ENCODE assay signal across 32 cellular contexts in genomic region chr13:33411312-33411711, GRCh38.
"Had no signal": no experiment of that assay in that cellular context is flagged by ENCODE, and none has a peak within 500 bp of the region (broad histone marks: within the 10 kb centered on the region; RNA-seq: fewer than 3 reads in every experiment).

No MANE protein-coding gene starts in this region.

- H3K9me3 ChIP-seq: colonic mucosa, gastrocnemius medialis, left lung, ovary, psoas muscle, right lobe of liver, stomach, thyroid gland had no signal

- H3K4me1 ChIP-seq: colonic mucosa, gastrocnemius medialis, left lung, psoas muscle, right lobe of liver, thyroid gland had no signal

- DNase-seq: central memory CD4-positive, alpha-beta T cell; colonic mucosa; effector memory CD4-positive, alpha-beta T cell; foreskin fibroblast; gastrocnemius medialis; left cardiac atrium; left lung; mammary epithelial cell; mesendoderm; midbrain; naive thymus-derived CD8-positive, alpha-beta T cell; nephron progenitor cell; occipital lobe; ovary; posterior cingulate gyrus; psoas muscle; retina; right lobe of liver; small intestine; stimulated activated CD4-positive, alpha-beta T cell treated with anti-CD3 and anti-CD28 coated beads, Interleukin-12 subunit alpha, Interleukin-12 subunit beta, amount 100 ng/mL, for 4 hours; stimulated activated CD4-positive, alpha-beta T cell treated with anti-CD3 and anti-CD28 coated beads, Interleukin-1b, Interleukin-23, amount 100 ng/mL, for 48 hours; stimulated activated CD4-positive, alpha-beta T cell treated with anti-CD3 and anti-CD28 coated beads, Interleukin-4, amount 100 ng/mL, for 1 hour; stimulated activated naive CD4-positive, alpha-beta T cell treated with Interleukin-2 at 50 U/mL for 16 hours; stomach; thyroid gland had no signal

- FAIRE-seq: endometrium, islet of Langerhans, small intestine had no signal

- H3K4me1 Mint-ChIP-seq: naive thymus-derived CD8-positive, alpha-beta T cell; stimulated activated effector memory CD8-positive, alpha-beta T cell treated with anti-CD3 and anti-CD28 coated beads, Interleukin-12 subunit alpha, Interleukin-12 subunit beta, amount 100 ng/mL, for 72 hours had no signal

- H3K27me3 ChIP-seq: colonic mucosa, gastrocnemius medialis, left lung, ovary, right lobe of liver, stomach, thyroid gland had no signal

- H3K36me3 ChIP-seq: colonic mucosa, gastrocnemius medialis, left lung, ovary, right lobe of liver, stomach, thyroid gland had no signal

- H3K9me3 Mint-ChIP-seq: dendritic cell treated with granulocyte-macrophage colony-stimulating factor and Interleukin-4, amounts not matched to agents 40 ng/mL and 50 ng/mL, for 4 days; naive thymus-derived CD8-positive, alpha-beta T cell; nephron progenitor cell; stimulated activated effector memory CD8-positive, alpha-beta T cell treated with anti-CD3 and anti-CD28 coated beads, Interleukin-12 subunit alpha, Interleukin-12 subunit beta, amount 100 ng/mL, for 72 hours; type B pancreatic cell had no signal

- H3K27ac Mint-ChIP-seq: dendritic cell treated with granulocyte-macrophage colony-stimulating factor and Interleukin-4, amounts not matched to agents 40 ng/mL and 50 ng/mL, for 4 days; naive thymus-derived CD8-positive, alpha-beta T cell; stimulated activated effector memory CD8-positive, alpha-beta T cell treated with anti-CD3 and anti-CD28 coated beads, Interleukin-12 subunit alpha, Interleukin-12 subunit beta, amount 100 ng/mL, for 72 hours; type B pancreatic cell had no signal

- ATAC-seq: esophagus mucosa; gastrocnemius medialis; left cardiac atrium; left lung; naive thymus-derived CD8-positive, alpha-beta T cell; psoas muscle; right lobe of liver; stimulated activated effector memory CD8-positive, alpha-beta T cell treated with anti-CD3 and anti-CD28 coated beads, Interleukin-12 subunit alpha, Interleukin-12 subunit beta, amount 100 ng/mL, for 72 hours had no signal

- H3K27ac ChIP-seq: colonic mucosa, epithelial cell of prostate, gastrocnemius medialis, left lung, ovary, psoas muscle, right lobe of liver, stomach, thyroid gland had no signal

- H3K4me3 ChIP-seq: colonic mucosa, gastrocnemius medialis, left lung, ovary, psoas muscle, right lobe of liver, stomach, thyroid gland had no signal

- H3K36me3 Mint-ChIP-seq: stimulated activated effector memory CD8-positive, alpha-beta T cell treated with anti-CD3 and anti-CD28 coated beads, Interleukin-12 subunit alpha, Interleukin-12 subunit beta, amount 100 ng/mL, for 72 hours; type B pancreatic cell had no signal

- H3K4me3 Mint-ChIP-seq: dendritic cell treated with granulocyte-macrophage colony-stimulating factor and Interleukin-4, amounts not matched to agents 40 ng/mL and 50 ng/mL, for 4 days; naive thymus-derived CD8-positive, alpha-beta T cell; nephron progenitor cell; stimulated activated effector memory CD8-positive, alpha-beta T cell treated with anti-CD3 and anti-CD28 coated beads, Interleukin-12 subunit alpha, Interleukin-12 subunit beta, amount 100 ng/mL, for 72 hours; type B pancreatic cell had no signal

- H3K27me3 Mint-ChIP-seq: dendritic cell treated with granulocyte-macrophage colony-stimulating factor and Interleukin-4, amounts not matched to agents 40 ng/mL and 50 ng/mL, for 4 days had no signal
